19 cellular contexts compared by ENCODE assay signal in genomic region chr10:132783165-132783736, GRCh38. TPM values are rescaled to one million over a fixed set of nuclear protein-coding genes. Genes with fewer than 3 reads are reported as not detected.
DNase-seq lines count a peak whose midpoint lies in the region; FAIRE-seq and TF ChIP-seq lines count a peak whose summit lies in the region.
"Had no signal": no experiment of that assay in that cellular context is flagged by ENCODE, and none has a peak within 500 bp of the region (broad histone marks: within the 10 kb centered on the region; RNA-seq: fewer than 3 reads in every experiment).

No MANE protein-coding gene starts in this region.

- H3K4me1 Mint-ChIP-seq in astrocyte (ENCODE audit: low read depth, unreplicated experiment) = no peaks in the 10 kb centered on the region
- H3K4me1 Mint-ChIP-seq in progenitor cell of endocrine pancreas (ENCODE audit: low read depth) = peaks cover 3% of the 10 kb centered on the region

- H3K4me3 Mint-ChIP-seq in astrocyte (ENCODE audit: unreplicated experiment) (no peak overlapping the region), progenitor cell of endocrine pancreas (ENCODE audit: low read depth) (peak overlapping the region; percentile 76)
- H3K4me3 Mint-ChIP-seq: CD4-positive, alpha-beta T cell had no signal

- peaks cover 14% of the 10 kb centered on the region for H3K36me3 Mint-ChIP-seq in astrocyte (ENCODE audit: low read depth, unreplicated experiment)
- H3K36me3 Mint-ChIP-seq in progenitor cell of endocrine pancreas (ENCODE audit: insufficient read depth) = peaks cover 37% of the 10 kb centered on the region

- H3K79me2 ChIP-seq in astrocyte (ENCODE audit: insufficient read depth, low read length) = no peaks in the 10 kb centered on the region

- no peak for FAIRE-seq in astrocyte (lab: Jason Lieb, UNC)
- FAIRE-seq: GM12892, GM19239, K562 had no signal

- H3K4me3 ChIP-seq in astrocyte (ENCODE audit: insufficient read depth, low read depth, low read length) = no peak overlapping the region
- peak overlapping the region; percentile 44 for H3K4me3 ChIP-seq in mucosa of stomach (ENCODE audit: low read length)
- H3K4me3 ChIP-seq: K562 had no signal

- H3K27ac Mint-ChIP-seq in astrocyte (ENCODE audit: unreplicated experiment) (peak overlapping the region; percentile 87), progenitor cell of endocrine pancreas (peak overlapping the region; percentile 91)
- H3K27ac Mint-ChIP-seq: CD4-positive, alpha-beta T cell had no signal

- peaks cover 2% of the 10 kb centered on the region for H3K36me3 ChIP-seq in astrocyte (ENCODE audit: insufficient read depth, low read length)
- peaks cover 15% of the 10 kb centered on the region for H3K36me3 ChIP-seq in mucosa of stomach (ENCODE audit: control insufficient read depth, insufficient read depth, low read length)

- no peak overlapping the region for H3K27ac ChIP-seq in astrocyte (ENCODE audit: low read depth, low read length)
- H3K27ac ChIP-seq: HL-60 had no signal

- H2AFZ ChIP-seq in astrocyte (ENCODE audit: low read depth, low read length) = no peak overlapping the region

- H3K4me1 ChIP-seq in astrocyte (ENCODE audit: insufficient read depth, low read length) (peaks cover 5% of the 10 kb centered on the region), mucosa of stomach (ENCODE audit: control insufficient read depth, insufficient read depth, low read length) (peaks cover 9% of the 10 kb centered on the region)

- peaks cover 16% of the 10 kb centered on the region for H4K20me1 ChIP-seq in astrocyte (ENCODE audit: insufficient read depth, low read length)

- H3K4me2 ChIP-seq in astrocyte (ENCODE audit: low read length) = no peak overlapping the region

- H3K9ac ChIP-seq in astrocyte (ENCODE audit: low read length) (no peak overlapping the region), mucosa of stomach (ENCODE audit: low read length) (peak overlapping the region; percentile 96)

- peaks cover 23% of the 10 kb centered on the region for H3K27me3 Mint-ChIP-seq in astrocyte (ENCODE audit: low read depth, unreplicated experiment)
- H3K27me3 Mint-ChIP-seq in progenitor cell of endocrine pancreas = peaks cover 17% of the 10 kb centered on the region

- peaks cover 10% of the 10 kb centered on the region for H3K9me3 Mint-ChIP-seq in astrocyte (ENCODE audit: unreplicated experiment)
- peaks cover 3% of the 10 kb centered on the region for H3K9me3 Mint-ChIP-seq in progenitor cell of endocrine pancreas (ENCODE audit: low read depth)
- H3K9me3 Mint-ChIP-seq: CD4-positive, alpha-beta T cell had no signal

- DNase-seq in ELF-1 (ENCODE audit: low read depth, low spot score) = peak; percentile 55
- DNase-seq in astrocyte (ENCODE audit: low read depth) = no peak
- DNase-seq in progenitor cell of endocrine pancreas (ENCODE audit: low spot score, unreplicated experiment) = no peak
- DNase-seq in COLO668 (lab: John Stamatoyannopoulos, UW; ENCODE audit: unreplicated experiment) = no peak
- DNase-seq in activated gamma-delta T cell (lab: John Stamatoyannopoulos, UW) = no peak
- DNase-seq in NCI-H1436 treated with DMSO at 0.1 percent for 48 hours (lab: John Stamatoyannopoulos, UW) = no peak
- DNase-seq in NCI-H2081 treated with DMSO at 0.1 percent for 48 hours (lab: John Stamatoyannopoulos, UW) = no peak
- DNase-seq: CD4-positive, alpha-beta T cell; DMS79 treated with DMSO at 0.1 percent for 48 hours; GDM1; NCI-H146; NCI-H226; NCI-H526; NK-92 treated with Interleukin-12 subunit alpha and Interleukin-12 subunit beta, amount 100 ng/mL, for 24 hours had no signal

- no peaks in the 10 kb centered on the region for H3K9me3 ChIP-seq in astrocyte (ENCODE audit: insufficient read depth, low read depth, low read length)
- H3K9me3 ChIP-seq in mucosa of stomach (ENCODE audit: control insufficient read depth, low read length) = no peaks in the 10 kb centered on the region

- H3K27me3 ChIP-seq in astrocyte (ENCODE audit: insufficient read depth, low read length) = peaks cover 28% of the 10 kb centered on the region
- H3K27me3 ChIP-seq in mucosa of stomach (ENCODE audit: control insufficient read depth, insufficient read depth, low read length) = peaks cover 20% of the 10 kb centered on the region

- no peak for TF ChIP-seq CTCF in astrocyte (IDR thresholded peaks at IDR 0.05; ENCODE audit: insufficient read depth, low read depth, low read length)
- no peak for TF ChIP-seq CTCF in progenitor cell of endocrine pancreas (IDR thresholded peaks at IDR 0.05; ENCODE audit: unreplicated experiment)

RNA-seq across cellular contexts. Expression of gene NKX6-2, which starts 2.7 kb away (rescaled TPM):
- total RNA-seq in astrocyte (not detected in 2 replicates), progenitor cell of endocrine pancreas (28.3 and 43.9 TPM in 2 replicates)
- total RNA-seq: CD4-positive, alpha-beta T cell; K562 had no signal

Comparison
In these comparisons a context has a peak if more than half of its experiments do, and no peak if none do; other contexts are left out.
1. RNA of gene NKX6-2, which starts 2.7 kb away (total RNA-seq): 28.3 to 43.9 TPM in progenitor cell of endocrine pancreas; not detected in astrocyte; every median in the first group is over 10 times any median in the second.